1 cellular context compared by ENCODE assay signal in genomic region chr7:25125137-25125946, GRCh38.
TF ChIP-seq lines count a peak whose summit lies in the region.

Gene CYCS, minus strand, starts transcription at chr7:25125260. Its CDS starts 1,141 bp downstream, at chr7:25124119.

TF ChIP-seq in HepG2, 621 proteins besides CTCF, POLR2A, EP300 and RAD21 (continued from another document and continues in another):
- TF ChIP-seq DNMT3B (CRISPR knock-in tag; conservative IDR thresholded peaks at IDR 0.05) (0 out of 2 replicates have a peak, but pooled peaks have one; percentile 19), ZNF143 (CRISPR knock-in tag; IDR thresholded peaks at IDR 0.05) (peak; percentile 84), PHF5A (CRISPR knock-in tag; IDR thresholded peaks at IDR 0.05; ENCODE audit: low read depth, unreplicated experiment) (peak; percentile 66), KAT7 (CRISPR knock-in tag; IDR thresholded peaks at IDR 0.05; ENCODE audit: borderline replicate concordance) (peak; percentile 94), ZBTB8A (CRISPR knock-in tag; IDR thresholded peaks at IDR 0.05; ENCODE audit: borderline replicate concordance, low read depth) (peak; percentile 76; the same call in 1 of the 2 replicates), ZNF12 (CRISPR knock-in tag; IDR thresholded peaks at IDR 0.05) (0 out of 2 replicates have a peak, but pooled peaks have one; percentile 14), SMARCC2 (IDR thresholded peaks at IDR 0.05) (no peak), GMEB2 (CRISPR knock-in tag; IDR thresholded peaks at IDR 0.05; ENCODE audit: low read depth) (peak; percentile 98), ZFY (CRISPR knock-in tag; IDR thresholded peaks at IDR 0.05) (peak; percentile 90), SETDB1 (CRISPR knock-in tag; IDR thresholded peaks at IDR 0.05; ENCODE audit: borderline replicate concordance) (no peak), FOXC1 (CRISPR knock-in tag; IDR thresholded peaks at IDR 0.05; ENCODE audit: borderline replicate concordance) (peak; percentile 96), ZNF629 (CRISPR knock-in tag; conservative IDR thresholded peaks at IDR 0.05) (no peak), IRF2 (CRISPR knock-in tag; IDR thresholded peaks at IDR 0.05) (peak; percentile 98), AKAP8 (CRISPR knock-in tag; IDR thresholded peaks at IDR 0.05) (no peak), KMT2B (CRISPR knock-in tag; IDR thresholded peaks at IDR 0.05) (peak; percentile 94), ZBTB4 (CRISPR knock-in tag; IDR thresholded peaks at IDR 0.05; ENCODE audit: borderline replicate concordance) (0 out of 2 replicates have a peak, but pooled peaks have one; percentile 52), SNAPC2 (CRISPR knock-in tag; IDR thresholded peaks at IDR 0.05) (peak; percentile 32; the same call in 1 of the 2 replicates), ZBTB37 (CRISPR knock-in tag; IDR thresholded peaks at IDR 0.05) (0 out of 2 replicates have a peak, but pooled peaks have one; percentile 30), RFX1 (IDR thresholded peaks at IDR 0.05) (peak; percentile 23; the same call in 1 of the 2 replicates), ZNF710 (CRISPR knock-in tag; IDR thresholded peaks at IDR 0.05; ENCODE audit: borderline replicate concordance) (peak; percentile 26; the same call in 1 of the 2 replicates), KLF9 (CRISPR knock-in tag; IDR thresholded peaks at IDR 0.05; ENCODE audit: low read depth) (no peak), ZNF777 (CRISPR knock-in tag; IDR thresholded peaks at IDR 0.05) (no peak), HMG20B (CRISPR knock-in tag; conservative IDR thresholded peaks at IDR 0.05) (0 out of 2 replicates have a peak, but pooled peaks have one; percentile 40), HHEX (CRISPR knock-in tag; IDR thresholded peaks at IDR 0.05) (no peak; the same call in 1 of the 2 replicates), ZFP41 (CRISPR knock-in tag; IDR thresholded peaks at IDR 0.05; ENCODE audit: borderline replicate concordance) (peak; percentile 22; the same call in 1 of the 2 replicates), GABPA (IDR thresholded peaks at IDR 0.05; ENCODE audit: low read depth, low read length) (no peak), GABPA (CRISPR knock-in tag; IDR thresholded peaks at IDR 0.05; ENCODE audit: low read depth) (peak; percentile 55), ZNF18 (CRISPR knock-in tag; IDR thresholded peaks at IDR 0.05; ENCODE audit: insufficient replicate concordance) (peak; percentile 78), ELK4 (CRISPR knock-in tag; IDR thresholded peaks at IDR 0.05; ENCODE audit: borderline replicate concordance) (no peak), ZHX2 (IDR thresholded peaks at IDR 0.05; ENCODE audit: low read depth) (peak; percentile 98), ZHX2 (CRISPR knock-in tag; IDR thresholded peaks at IDR 0.05; ENCODE audit: borderline replicate concordance) (no peak), ZNF280B (CRISPR knock-in tag; IDR thresholded peaks at IDR 0.05; ENCODE audit: borderline replicate concordance) (peak; percentile 83; the same call in 1 of the 2 replicates), U2AF1 (optimal IDR thresholded peaks at IDR 0.05; ENCODE audit: low read depth, low read length) (no peak), FOXP4 (CRISPR knock-in tag; IDR thresholded peaks at IDR 0.05) (peak; percentile 43; the same call in 1 of the 2 replicates), RFXANK (CRISPR knock-in tag; IDR thresholded peaks at IDR 0.05) (peak; percentile 86; the same call in 1 of the 2 replicates)
